In the genomic region with DNA sequence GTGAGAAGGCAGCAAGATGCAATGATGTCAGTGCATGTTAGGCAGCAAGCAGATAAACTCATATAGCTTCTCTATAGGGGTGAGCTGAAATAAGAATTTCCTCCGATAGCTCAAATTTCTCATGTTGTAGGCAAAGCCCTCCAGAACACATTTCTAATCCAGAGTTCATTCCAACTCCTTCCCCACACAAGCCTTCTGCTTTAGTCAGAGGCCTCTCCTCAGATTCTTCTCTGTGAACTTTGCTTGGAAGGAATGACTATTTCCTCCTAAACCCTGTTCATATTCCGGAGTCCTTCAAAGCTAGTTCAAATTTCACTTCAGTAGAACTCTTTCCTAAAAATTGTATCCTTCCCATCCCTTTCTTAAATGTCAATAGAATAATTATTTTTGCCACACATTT, we compare ENCODE assay signal across 24 cellular contexts.
A peak's percentile ranks its signal among the peaks of the same experiment; 100 is the strongest.
DNase-seq lines count a peak whose midpoint lies in the region; ATAC-seq, FAIRE-seq and TF ChIP-seq lines count a peak whose summit lies in the region.
"Had no signal": no experiment of that assay in that cellular context is flagged by ENCODE, and none has a peak within 500 bp of the region (broad histone marks: within the 10 kb centered on the region; RNA-seq: fewer than 3 reads in every experiment).

No MANE protein-coding gene starts in this region.

- no peaks in the 10 kb centered on the region for H3K4me1 Mint-ChIP-seq in Calu3 (ENCODE audit: low read depth, unreplicated experiment)
- no peaks in the 10 kb centered on the region for H3K4me1 Mint-ChIP-seq in CD8-positive, alpha-beta T cell (ENCODE audit: low read depth)
- H3K4me1 Mint-ChIP-seq: activated naive CD4-positive, alpha-beta T cell treated with anti-CD3 and anti-CD28 coated beads, Interleukin-2, amount 10 ng/mL, durations not matched to agents 7 days and 5 days had no signal

- H3K27ac ChIP-seq in HL-60 (replicated peaks): peak overlapping the region; percentile 91
- H3K27ac ChIP-seq in GM12878 (ENCODE audit: control insufficient read depth, insufficient read depth): no peak overlapping the region
- H3K27ac ChIP-seq in neutrophil: peak overlapping the region; percentile 86
- H3K27ac ChIP-seq in CD8-positive, alpha-beta T cell (ENCODE audit: low read depth, low read length): no peak overlapping the region
- H3K27ac ChIP-seq: SK-N-MC, testis had no signal

- H3K9me3 Mint-ChIP-seq in Calu3 (ENCODE audit: low read depth, unreplicated experiment): peaks cover 18% of the 10 kb centered on the region
- peaks cover 4% of the 10 kb centered on the region for H3K9me3 Mint-ChIP-seq in CD8-positive, alpha-beta T cell

- H3K27me3 ChIP-seq in HL-60 (ENCODE audit: insufficient read depth, poor library complexity, severe bottlenecking): no peaks in the 10 kb centered on the region
- H3K27me3 ChIP-seq in GM12878 (replicated peaks in 1 of 2; ENCODE audit: control insufficient read depth in 2 of 2, insufficient read depth in 2 of 2, low read length in 1 of 2): no peaks in the 10 kb centered on the region
- H3K27me3 ChIP-seq in neutrophil: no peaks in the 10 kb centered on the region
- no peaks in the 10 kb centered on the region for H3K27me3 ChIP-seq in CD8-positive, alpha-beta T cell (ENCODE audit: insufficient read depth, low read length)
- H3K27me3 ChIP-seq: testis had no signal

- H2AFZ ChIP-seq in GM12878 (ENCODE audit: control insufficient read depth, low read depth, low read length): no peak overlapping the region

- H3K27me3 Mint-ChIP-seq in Calu3 (ENCODE audit: unreplicated experiment): no peaks in the 10 kb centered on the region
- H3K27me3 Mint-ChIP-seq in CD8-positive, alpha-beta T cell (ENCODE audit: low read depth): peaks cover 5% of the 10 kb centered on the region
- H3K27me3 Mint-ChIP-seq: activated naive CD4-positive, alpha-beta T cell treated with anti-CD3 and anti-CD28 coated beads, Interleukin-2, amount 10 ng/mL, durations not matched to agents 7 days and 5 days; activated T-cell treated with anti-CD3 and anti-CD28 coated beads, Interleukin-2, amount 50 U/mL, for 24 hours had no signal

- no peak for FAIRE-seq in GM12878 (lab: Jason Lieb, UNC)
- FAIRE-seq: colon had no signal

- no peak overlapping the region for H3K4me3 Mint-ChIP-seq in Calu3 (ENCODE audit: low read depth, unreplicated experiment)
- H3K4me3 Mint-ChIP-seq in CD8-positive, alpha-beta T cell: no peak overlapping the region
- H3K4me3 Mint-ChIP-seq: activated naive CD4-positive, alpha-beta T cell treated with anti-CD3 and anti-CD28 coated beads, Interleukin-2, amount 10 ng/mL, durations not matched to agents 7 days and 5 days; activated T-cell treated with anti-CD3 and anti-CD28 coated beads, Interleukin-2, amount 50 U/mL, for 24 hours had no signal

- H3K36me3 ChIP-seq in GM12878 (ENCODE audit: control insufficient read depth in 2 of 2, insufficient read depth in 2 of 2, low read length in 1 of 2): no peaks in the 10 kb centered on the region
- H3K36me3 ChIP-seq in neutrophil: no peaks in the 10 kb centered on the region
- H3K36me3 ChIP-seq in CD8-positive, alpha-beta T cell (ENCODE audit: insufficient read depth, low read length): no peaks in the 10 kb centered on the region

- H3K4me3 ChIP-seq in AG10803 (ENCODE audit: low read length) (no peak overlapping the region), HL-60 (replicated peaks; ENCODE audit: insufficient read depth, low read length) (no peak overlapping the region), GM12878 (no peak overlapping the region), neutrophil (ENCODE audit: low read depth in 1 of 2, low read length in 1 of 2) (peak overlapping the region; percentile 12 to 39)
- H3K4me3 ChIP-seq in CD8-positive, alpha-beta T cell (ENCODE audit: low read depth, low read length): no peak overlapping the region
- H3K4me3 ChIP-seq: SK-N-MC, testis had no signal

- no peak for TF ChIP-seq POLR2A in GM12878 (IDR thresholded peaks at IDR 0.05; ENCODE audit: low read depth, low read length)

- no peak for TF ChIP-seq RAD21 in GM12878 (IDR thresholded peaks at IDR 0.05; ENCODE audit: insufficient read depth, low read depth, low read length)

- H3K9me3 ChIP-seq in GM12878 (replicated peaks; ENCODE audit: control insufficient read depth, insufficient read depth, low read length) (no peaks in the 10 kb centered on the region), neutrophil (no peaks in the 10 kb centered on the region)
- no peaks in the 10 kb centered on the region for H3K9me3 ChIP-seq in CD8-positive, alpha-beta T cell (ENCODE audit: low read length)
- H3K9me3 ChIP-seq: testis had no signal

- in situ Hi-C loops in GM12878 (cut with MboI): no loop called here

- H3K36me3 Mint-ChIP-seq in Calu3 (ENCODE audit: insufficient read depth, unreplicated experiment): no peaks in the 10 kb centered on the region
- no peaks in the 10 kb centered on the region for H3K36me3 Mint-ChIP-seq in CD8-positive, alpha-beta T cell
- H3K36me3 Mint-ChIP-seq: activated naive CD4-positive, alpha-beta T cell treated with anti-CD3 and anti-CD28 coated beads, Interleukin-2, amount 10 ng/mL, durations not matched to agents 7 days and 5 days had no signal

- no peak for TF ChIP-seq EP300 in GM12878 (IDR thresholded peaks at IDR 0.05; ENCODE audit: borderline replicate concordance in 1 of 2, control insufficient read depth in 1 of 2, low read depth in 2 of 2, low read length in 2 of 2)

- DNase-seq in AG10803 (ENCODE audit: low read depth) (peak; percentile 53), HL-60 (ENCODE audit: low read depth in 1 of 2, low spot score in 1 of 2) (no peak), GM12878 (ENCODE audit: low read depth, low spot score) (no peak), AG08396 (ENCODE audit: low spot score) (no peak), left ventricle myocardium superior (no peak), Calu3 (no peak)
- DNase-seq in CD8-positive, alpha-beta T cell: no peak
- DNase-seq: ACHN; activated naive CD4-positive, alpha-beta T cell treated with anti-CD3 and anti-CD28 coated beads, Interleukin-2, amount 10 ng/mL, durations not matched to agents 7 days and 5 days; activated T-cell treated with anti-CD3 and anti-CD28 coated beads, Interleukin-2, amount 50 U/mL, for 24 hours; aorta; DMS79 treated with DMSO at 0.1 percent for 48 hours; head of caudate nucleus; NCI-H1105 treated with DMSO at 0.1 percent for 48 hours; NCI-H2081 treated with DMSO at 0.1 percent for 48 hours; NCI-H510A; retina; stimulated activated CD4-positive, alpha-beta T cell treated with anti-CD3 and anti-CD28 coated beads, Interleukin-15, amount 100 ng/mL, for 24 hours; testis had no signal

- WGBS in GM12878 (ENCODE audit: insufficient coverage, insufficient replicate concordance, low lambda C conversion rate, missing lambda C conversion rate): 93% methylated on average over 2 of the region's 2 CpGs

- POLR2A ChIA-PET in GM12878 (lab: Charles Lee): interaction anchor here (0.6 kb wide), 1 partner anchor 1713 kb away, joined by 3 read pairs; no protein-coding TSS in a partner anchor
- POLR2A ChIA-PET in CD8-positive, alpha-beta T cell (lab: Charles Lee): no interaction called here

- SMC1A ChIA-PET in GM12878 (lab: Charles Lee; ENCODE audit: uncharacterized antibody, unreplicated experiment): interaction anchor here (0.7 to 2.1 kb wide), 15 partner anchors 10 to 164 kb away, joined by 3 to 14 read pairs (median 4); no protein-coding TSS in a partner anchor

- H4K20me1 ChIP-seq in GM12878 (ENCODE audit: control insufficient read depth, insufficient read depth): no peaks in the 10 kb centered on the region

- H3K79me2 ChIP-seq in GM12878 (ENCODE audit: control insufficient read depth, insufficient read depth, low read length): no peaks in the 10 kb centered on the region

- TF ChIP-seq CTCF in AG10803 (conservative IDR thresholded peaks at IDR 0.05; ENCODE audit: low read length) (no peak), HL-60 (IDR thresholded peaks at IDR 0.05; ENCODE audit: insufficient read depth, low read length) (no peak), GM12878 (IDR thresholded peaks at IDR 0.05 in 2 of 3, conservative IDR thresholded peaks at IDR 0.05 in 1 of 3; ENCODE audit: control insufficient read depth in 2 of 3, extremely low read depth in 1 of 3, insufficient read depth in 1 of 3, low read depth in 3 of 3, low read length in 3 of 3) (no peak), neutrophil (IDR thresholded peaks at IDR 0.05) (no peak), Calu3 (IDR thresholded peaks at IDR 0.05; ENCODE audit: unreplicated experiment) (no peak)
- no peak for TF ChIP-seq CTCF in CD8-positive, alpha-beta T cell (IDR thresholded peaks at IDR 0.05)

- intact Hi-C loops in GM12878 (cut with micrococcal nuclease; ENCODE audit: unreplicated experiment): no loop called here
- intact Hi-C loops in left ventricle myocardium superior (cut with micrococcal nuclease): no loop called here
- intact Hi-C loops in Calu3 (cut with micrococcal nuclease; ENCODE audit: unreplicated experiment): no loop called here
- intact Hi-C loops in CD8-positive, alpha-beta T cell (cut with DNase I, micrococcal nuclease): no loop called here

- H3K4me1 ChIP-seq in GM12878 (ENCODE audit: control insufficient read depth, insufficient read depth, low read length): no peaks in the 10 kb centered on the region
- H3K4me1 ChIP-seq in neutrophil (ENCODE audit: control insufficient read depth in 1 of 2, insufficient read depth in 1 of 2, low read depth in 1 of 2, low read length in 1 of 2): peaks cover 25 to 26% of the 10 kb centered on the region in 2 experiments
- no peaks in the 10 kb centered on the region for H3K4me1 ChIP-seq in CD8-positive, alpha-beta T cell (ENCODE audit: insufficient read depth, low read length)
- H3K4me1 ChIP-seq: testis had no signal

- ATAC-seq in GM12878 (peak; percentile 44), left ventricle myocardium superior (no peak)
- ATAC-seq in CD8-positive, alpha-beta T cell: no peak
- ATAC-seq: activated CD4-positive, CD25-positive, alpha-beta regulatory T cell treated with anti-CD3 and anti-CD28 coated beads, Interleukin-2, amount 50 U/mL, for 24 hours; Panc1 had no signal

- no peak overlapping the region for H3K9ac ChIP-seq in GM12878 (ENCODE audit: control insufficient read depth, insufficient read depth, low read length)

- CTCF ChIA-PET in GM12878 (lab: Yijun Ruan, JAX): interaction anchor here (0.9 to 1.6 kb wide), 2 partner anchors 10 to 74 kb away, joined by 3 to 4 read pairs; no protein-coding TSS in a partner anchor
- CTCF ChIA-PET in Calu3 (lab: Charles Lee): interaction anchor here (0.7 kb wide), 1 partner anchor 11 kb away, joined by 3 read pairs; no protein-coding TSS in a partner anchor
- CTCF ChIA-PET in CD8-positive, alpha-beta T cell (lab: Charles Lee): no interaction called here

- BruUV-seq in GM12878 (replicated peaks; lab: Mats Ljungman, UMichigan): no TSS peak
- no TSS peak for BruUV-seq in Calu3 (replicated peaks; lab: Mats Ljungman, UMichigan)

- RAD21 ChIA-PET in GM12878 (lab: Charles Lee; ENCODE audit: unreplicated experiment): interaction anchor here (0.9 to 1.5 kb wide), 7 partner anchors 12 to 143 kb away, joined by 3 to 4 read pairs (median 3); no protein-coding TSS in a partner anchor

- H3K4me2 ChIP-seq in GM12878 (ENCODE audit: control insufficient read depth, insufficient read depth): no peak overlapping the region

- no peak overlapping the region for H3K27ac Mint-ChIP-seq in Calu3 (ENCODE audit: unreplicated experiment)
- no peak overlapping the region for H3K27ac Mint-ChIP-seq in CD8-positive, alpha-beta T cell
- H3K27ac Mint-ChIP-seq: activated naive CD4-positive, alpha-beta T cell treated with anti-CD3 and anti-CD28 coated beads, Interleukin-2, amount 10 ng/mL, durations not matched to agents 7 days and 5 days; activated T-cell treated with anti-CD3 and anti-CD28 coated beads, Interleukin-2, amount 50 U/mL, for 24 hours had no signal

Comparison
In these comparisons a context has a peak if more than half of its experiments do, and no peak if none do; other contexts are left out.
1. H3K4me3 ChIP-seq: peak in neutrophil (2 of 2); none in AG10803 (single experiment), HL-60 (single experiment), GM12878 (single experiment) and CD8-positive, alpha-beta T cell (single experiment).
2. H3K27ac ChIP-seq: peak in HL-60 (single experiment) and neutrophil (single experiment); none in GM12878 (single experiment) and CD8-positive, alpha-beta T cell (single experiment).